2 cellular contexts compared by ENCODE assay signal in genomic region chr11:69493931-69494821, GRCh38.
TF ChIP-seq lines count a peak whose summit lies in the region.

No MANE protein-coding gene starts in this region.

TF ChIP-seq in IMR-90, 13 proteins besides CTCF, POLR2A, EP300 and RAD21:
- TF ChIP-seq FOS (IDR thresholded peaks at IDR 0.05; ENCODE audit: low read depth, low read length) (no peak), RFX5 (IDR thresholded peaks at IDR 0.05; ENCODE audit: low read depth, low read length) (no peak), CHD1 (IDR thresholded peaks at IDR 0.05; ENCODE audit: low read depth, low read length) (no peak), CEBPB (IDR thresholded peaks at IDR 0.05; ENCODE audit: low read depth, low read length) (no peak), BHLHE40 (IDR thresholded peaks at IDR 0.05; ENCODE audit: low read depth, low read length) (no peak), MAFK (IDR thresholded peaks at IDR 0.05; ENCODE audit: low read depth, low read length) (no peak), USF2 (IDR thresholded peaks at IDR 0.05; ENCODE audit: low read depth, low read length) (no peak), SMC3 (IDR thresholded peaks at IDR 0.05; ENCODE audit: low read depth, low read length) (no peak), MXI1 (IDR thresholded peaks at IDR 0.05; ENCODE audit: borderline replicate concordance, low read depth, low read length) (no peak)

TF ChIP-seq in K562, 482 proteins besides CTCF, POLR2A, EP300 and RAD21:
- TF ChIP-seq SOX6 (IDR thresholded peaks at IDR 0.05) (peak; percentile 20; the same call in 1 of the 2 replicates), ZNF561 (CRISPR knock-in tag; conservative IDR thresholded peaks at IDR 0.05) (no peak)
- TF ChIP-seq, protein P1, sequence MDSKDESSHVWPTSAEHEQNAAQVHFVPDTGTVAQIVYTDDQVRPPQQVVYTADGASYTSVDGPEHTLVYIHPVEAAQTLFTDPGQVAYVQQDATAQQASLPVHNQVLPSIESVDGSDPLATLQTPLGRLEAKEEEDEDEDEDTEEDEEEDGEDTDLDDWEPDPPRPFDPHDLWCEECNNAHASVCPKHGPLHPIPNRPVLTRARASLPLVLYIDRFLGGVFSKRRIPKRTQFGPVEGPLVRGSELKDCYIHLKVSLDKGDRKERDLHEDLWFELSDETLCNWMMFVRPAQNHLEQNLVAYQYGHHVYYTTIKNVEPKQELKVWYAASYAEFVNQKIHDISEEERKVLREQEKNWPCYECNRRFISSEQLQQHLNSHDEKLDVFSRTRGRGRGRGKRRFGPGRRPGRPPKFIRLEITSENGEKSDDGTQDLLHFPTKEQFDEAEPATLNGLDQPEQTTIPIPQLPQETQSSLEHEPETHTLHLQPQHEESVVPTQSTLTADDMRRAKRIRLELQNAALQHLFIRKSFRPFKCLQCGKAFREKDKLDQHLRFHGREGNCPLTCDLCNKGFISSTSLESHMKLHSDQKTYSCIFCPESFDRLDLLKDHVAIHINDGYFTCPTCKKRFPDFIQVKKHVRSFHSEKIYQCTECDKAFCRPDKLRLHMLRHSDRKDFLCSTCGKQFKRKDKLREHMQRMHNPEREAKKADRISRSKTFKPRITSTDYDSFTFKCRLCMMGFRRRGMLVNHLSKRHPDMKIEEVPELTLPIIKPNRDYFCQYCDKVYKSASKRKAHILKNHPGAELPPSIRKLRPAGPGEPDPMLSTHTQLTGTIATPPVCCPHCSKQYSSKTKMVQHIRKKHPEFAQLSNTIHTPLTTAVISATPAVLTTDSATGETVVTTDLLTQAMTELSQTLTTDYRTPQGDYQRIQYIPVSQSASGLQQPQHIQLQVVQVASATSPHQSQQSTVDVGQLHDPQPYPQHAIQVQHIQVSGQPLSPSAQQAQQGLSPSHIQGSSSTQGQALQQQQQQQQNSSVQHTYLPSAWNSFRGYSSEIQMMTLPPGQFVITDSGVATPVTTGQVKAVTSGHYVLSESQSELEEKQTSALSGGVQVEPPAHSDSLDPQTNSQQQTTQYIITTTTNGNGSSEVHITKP (IDR thresholded peaks at IDR 0.05; ENCODE audit: partially characterized antibody), result no peak
